In genomic region chr20:31824125-31824485, GRCh38 we compare ENCODE assay signal across 1 cellular context.
TF ChIP-seq lines count a peak whose summit lies in the region.

No MANE protein-coding gene starts in this region.

TF ChIP-seq in IMR-90, 13 proteins besides CTCF, POLR2A, EP300 and RAD21:
- TF ChIP-seq FOS (IDR thresholded peaks at IDR 0.05; ENCODE audit: low read depth, low read length) (no peak), USF2 (IDR thresholded peaks at IDR 0.05; ENCODE audit: low read depth, low read length) (no peak), SMC3 (IDR thresholded peaks at IDR 0.05; ENCODE audit: low read depth, low read length) (no peak), RFX5 (IDR thresholded peaks at IDR 0.05; ENCODE audit: low read depth, low read length) (no peak), ELK1 (IDR thresholded peaks at IDR 0.05; ENCODE audit: borderline replicate concordance, low read depth, low read length) (no peak), CEBPB (IDR thresholded peaks at IDR 0.05; ENCODE audit: low read depth, low read length) (no peak), MAFK (IDR thresholded peaks at IDR 0.05; ENCODE audit: low read depth, low read length) (no peak), BHLHE40 (IDR thresholded peaks at IDR 0.05; ENCODE audit: low read depth, low read length) (no peak), NFE2L2 (IDR thresholded peaks at IDR 0.05; ENCODE audit: low read depth, low read length) (no peak), CHD1 (IDR thresholded peaks at IDR 0.05; ENCODE audit: low read depth, low read length) (no peak), MAZ (IDR thresholded peaks at IDR 0.05; ENCODE audit: borderline replicate concordance, low read depth, low read length) (no peak), RCOR1 (IDR thresholded peaks at IDR 0.05; ENCODE audit: insufficient replicate concordance, low read length) (no peak), MXI1 (IDR thresholded peaks at IDR 0.05; ENCODE audit: borderline replicate concordance, low read depth, low read length) (no peak)
